14 cellular contexts compared by ENCODE assay signal in the genomic region with DNA sequence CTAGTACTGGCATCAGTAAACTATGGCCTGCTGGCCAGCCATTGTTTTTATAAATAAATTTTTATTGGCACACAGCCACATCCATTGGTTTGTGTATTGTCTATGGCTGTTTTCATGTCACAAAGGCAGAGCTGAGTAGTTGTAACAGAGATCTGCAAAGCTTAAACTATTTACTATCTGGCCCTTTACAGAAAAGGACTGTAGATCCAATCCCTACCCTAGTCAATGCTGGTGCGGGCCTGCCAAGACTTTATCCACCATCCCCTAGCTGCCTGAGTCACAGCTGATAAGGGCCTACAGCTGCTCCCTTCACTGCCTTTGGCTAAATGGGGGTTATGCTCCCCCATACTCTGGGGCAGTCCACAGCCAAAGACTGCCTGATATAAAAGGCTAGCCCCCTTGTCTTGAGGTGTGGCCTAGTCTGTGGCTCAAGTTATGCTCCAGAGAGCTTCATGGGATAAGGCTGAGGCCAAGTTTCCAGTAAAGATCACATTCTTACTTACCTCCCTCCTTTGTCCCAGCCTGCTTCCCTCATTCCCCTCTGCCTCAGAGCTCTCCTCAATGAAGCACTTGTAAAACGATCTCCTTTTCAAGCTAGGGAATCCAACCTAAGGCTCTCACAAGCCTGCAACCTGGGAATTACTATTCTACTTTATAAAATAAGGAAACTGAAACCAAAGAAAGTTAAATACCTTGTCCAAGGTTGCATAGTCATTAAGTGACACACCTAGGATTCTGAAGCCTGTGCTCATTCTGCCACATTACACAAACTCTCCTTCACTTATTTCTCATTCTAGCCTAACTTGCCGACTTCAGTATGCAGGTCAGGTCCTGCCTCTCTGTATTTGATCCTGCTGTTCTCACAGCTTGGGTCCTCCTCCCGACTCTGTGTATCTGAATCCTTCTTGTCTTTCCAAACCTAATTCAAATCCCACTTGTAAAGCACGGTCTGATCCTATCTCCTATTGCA. TPM values are rescaled to one million over a fixed set of nuclear protein-coding genes. Genes with fewer than 3 reads are reported as not detected.
DNase-seq lines count a peak whose midpoint lies in the region; ATAC-seq lines count a peak whose summit lies in the region.
"Had no signal": no experiment of that assay in that cellular context is flagged by ENCODE, and none has a peak within 500 bp of the region (broad histone marks: within the 10 kb centered on the region; RNA-seq: fewer than 3 reads in every experiment).

No MANE protein-coding gene starts in this region.

- H3K27ac Mint-ChIP-seq in naive thymus-derived CD4-positive, alpha-beta T cell: no peak overlapping the region
- H3K27ac Mint-ChIP-seq: T-cell had no signal

- no peak overlapping the region for H3K4me3 ChIP-seq in esophagus (ENCODE audit: low read depth in 1 of 2, low read length in 2 of 2)
- H3K4me3 ChIP-seq in naive thymus-derived CD4-positive, alpha-beta T cell (ENCODE audit: low read length): no peak overlapping the region
- H3K4me3 ChIP-seq: colonic mucosa had no signal

- peak overlapping the region; percentile 82 to 87 for H3K27ac ChIP-seq in esophagus (ENCODE audit: low read depth in 2 of 2, low read length in 1 of 2)
- H3K27ac ChIP-seq in naive thymus-derived CD4-positive, alpha-beta T cell (ENCODE audit: low read depth, low read length): no peak overlapping the region
- H3K27ac ChIP-seq: 22Rv1, colonic mucosa had no signal

- H3K27me3 ChIP-seq in esophagus (ENCODE audit: control insufficient read depth in 1 of 2, insufficient read depth in 2 of 2, low read length in 2 of 2): no peaks in the 10 kb centered on the region
- no peaks in the 10 kb centered on the region for H3K27me3 ChIP-seq in naive thymus-derived CD4-positive, alpha-beta T cell (ENCODE audit: control insufficient read depth in 2 of 2, insufficient read depth in 2 of 2, low read length in 2 of 2)
- H3K27me3 ChIP-seq: colonic mucosa had no signal

- no peak for ATAC-seq in naive thymus-derived CD4-positive, alpha-beta T cell
- ATAC-seq: T-cell had no signal

- DNase-seq in DMS79 treated with DMSO at 0.1 percent for 48 hours (lab: John Stamatoyannopoulos, UW): peak; percentile 1
- DNase-seq in DMS79 (lab: John Stamatoyannopoulos, UW): no peak
- DNase-seq in lung microvascular endothelial cell (ENCODE audit: low read depth in 2 of 2): peak; percentile 32 to 61
- no peak for DNase-seq in 8988T
- DNase-seq in KG1 (lab: John Stamatoyannopoulos, UW): no peak
- DNase-seq in naive thymus-derived CD4-positive, alpha-beta T cell: no peak
- no peak for DNase-seq in GM19240 (ENCODE audit: insufficient read length, low spot score)
- DNase-seq: activated gamma-delta T cell treated with Interleukin-2 at 50 U/mL for 16 hours, colonic mucosa, GOT3, NCI-H1930, T-cell had no signal

- H3K4me3 Mint-ChIP-seq in naive thymus-derived CD4-positive, alpha-beta T cell: no peak overlapping the region
- H3K4me3 Mint-ChIP-seq: T-cell had no signal

- 37 to 46% methylated on average over 5 of the region's 5 CpGs for WGBS in esophagus, 2 donors

- no peaks in the 10 kb centered on the region for H3K4me1 ChIP-seq in esophagus (ENCODE audit: control insufficient read depth in 2 of 2, insufficient read depth in 2 of 2, low read length in 1 of 2)
- H3K4me1 ChIP-seq in naive thymus-derived CD4-positive, alpha-beta T cell (ENCODE audit: control insufficient read depth in 2 of 2, insufficient read depth in 2 of 2, low read length in 2 of 2): no peaks in the 10 kb centered on the region
- H3K4me1 ChIP-seq: colonic mucosa had no signal

- CTCF ChIA-PET in naive thymus-derived CD4-positive, alpha-beta T cell (lab: Charles Lee): no interaction called here

- intact Hi-C loops in naive thymus-derived CD4-positive, alpha-beta T cell (cut with micrococcal nuclease): no loop called here

- no peaks in the 10 kb centered on the region for H3K36me3 Mint-ChIP-seq in naive thymus-derived CD4-positive, alpha-beta T cell
- H3K36me3 Mint-ChIP-seq: T-cell had no signal

- no peaks in the 10 kb centered on the region for H3K36me3 ChIP-seq in esophagus (ENCODE audit: control insufficient read depth in 2 of 2, insufficient read depth in 2 of 2, low read length in 1 of 2)
- H3K36me3 ChIP-seq in naive thymus-derived CD4-positive, alpha-beta T cell (ENCODE audit: control insufficient read depth in 2 of 3, insufficient read depth in 3 of 3, low read length in 3 of 3): no peaks in the 10 kb centered on the region
- H3K36me3 ChIP-seq: colonic mucosa had no signal

- POLR2A ChIA-PET in naive thymus-derived CD4-positive, alpha-beta T cell (lab: Charles Lee): no interaction called here

- no peaks in the 10 kb centered on the region for H3K4me1 Mint-ChIP-seq in naive thymus-derived CD4-positive, alpha-beta T cell
- H3K4me1 Mint-ChIP-seq: T-cell had no signal

- peaks cover 2 to 17% (median 6%) of the 10 kb centered on the region in 5 donors for H3K27me3 Mint-ChIP-seq in naive thymus-derived CD4-positive, alpha-beta T cell

- H3K9me3 Mint-ChIP-seq in naive thymus-derived CD4-positive, alpha-beta T cell: peaks cover 0 to 3% (median 0%) of the 10 kb centered on the region in 11 donors
- H3K9me3 Mint-ChIP-seq: T-cell had no signal

- H3K9me3 ChIP-seq in esophagus (ENCODE audit: control insufficient read depth in 2 of 2, insufficient read depth in 1 of 2, low read depth in 1 of 2, low read length in 1 of 2): no peaks in the 10 kb centered on the region
- H3K9me3 ChIP-seq in naive thymus-derived CD4-positive, alpha-beta T cell (ENCODE audit: control insufficient read depth in 2 of 3, low read length in 3 of 3): no peaks in the 10 kb centered on the region
- H3K9me3 ChIP-seq: colonic mucosa had no signal

RNA-seq across cellular contexts. Expression of a gene that starts 20.7 kb away (rescaled TPM):
- polyA plus RNA-seq in esophagus: 1 to 10 TPM; 1.7 to 3.1 TPM
- not detected in 2 replicates for total RNA-seq in lung microvascular endothelial cell
- not detected for total RNA-seq in naive thymus-derived CD4-positive, alpha-beta T cell
- polyA plus RNA-seq in naive thymus-derived CD4-positive, alpha-beta T cell: not detected
- total RNA-seq: T-cell had no signal

Comparison
In these comparisons a context has a peak if more than half of its experiments do, and no peak if none do; other contexts are left out.
1. DNase-seq: peak in DMS79 treated with DMSO at 0.1 percent for 48 hours (single experiment) and lung microvascular endothelial cell (2 of 2); none in DMS79 (single experiment), 8988T (single experiment), KG1 (single experiment), naive thymus-derived CD4-positive, alpha-beta T cell (0 of 9) and GM19240 (single experiment).